13 cellular contexts compared by ENCODE assay signal in the genomic region with DNA sequence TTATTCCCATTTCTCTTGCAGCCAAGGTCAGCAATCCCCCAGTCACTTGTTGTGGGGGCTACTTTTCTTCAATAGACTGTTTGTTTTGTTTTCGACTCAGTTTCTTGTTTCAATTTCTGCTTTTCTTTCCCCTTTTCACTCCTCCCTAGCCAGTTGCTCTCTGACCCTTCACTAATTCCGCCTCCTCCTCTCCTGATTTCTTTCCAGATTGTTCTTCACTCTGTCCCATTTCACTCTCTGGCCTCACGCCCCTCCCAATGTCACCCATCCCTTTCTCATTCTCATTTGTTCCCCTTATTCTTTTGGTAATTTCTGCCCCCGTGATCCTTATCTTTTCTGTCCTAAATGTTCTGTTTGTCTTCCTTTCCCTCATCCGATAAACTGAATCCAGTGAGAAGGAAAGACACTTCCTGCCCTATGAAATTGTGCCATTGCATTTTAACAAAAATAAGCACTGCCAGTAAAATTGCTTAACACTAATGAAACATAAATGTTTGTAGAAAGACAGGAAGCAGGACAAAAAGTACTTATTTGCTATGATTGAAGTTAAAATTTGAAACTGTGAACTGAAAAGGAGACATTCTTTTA.
DNase-seq lines count a peak whose midpoint lies in the region; ATAC-seq and TF ChIP-seq lines count a peak whose summit lies in the region.
"Had no signal": no experiment of that assay in that cellular context is flagged by ENCODE, and none has a peak within 500 bp of the region (broad histone marks: within the 10 kb centered on the region; RNA-seq: fewer than 3 reads in every experiment).

No MANE protein-coding gene starts in this region.

- H2BK12ac ChIP-seq in mesenchymal stem cell (ENCODE audit: low read length in 2 of 2), result no peak overlapping the region

- whole genome bisulfite sequencing in esophagus squamous epithelium, 2 donors, result 49 to 50% methylated on average over 5 of the region's 5 CpGs
- WGBS in mesenchymal stem cell, result 71% methylated on average over 5 of the region's 5 CpGs
- WGBS in suprapubic skin, result 48% methylated on average over 5 of the region's 5 CpGs

- no peak overlapping the region for H3K4ac ChIP-seq in mesenchymal stem cell (ENCODE audit: low read depth in 1 of 2, low read length in 2 of 2)

- no peak overlapping the region for H2BK15ac ChIP-seq in mesenchymal stem cell (ENCODE audit: low read depth, poor library complexity, severe bottlenecking)

- no peak overlapping the region for H2BK5ac ChIP-seq in mesenchymal stem cell (ENCODE audit: low read depth, low read length, poor library complexity, severe bottlenecking)

- no peak overlapping the region for H4K8ac ChIP-seq in mesenchymal stem cell (ENCODE audit: low read length)

- DNase-seq in Peyer's patch (no peak), esophagus squamous epithelium (lab: John Stamatoyannopoulos, UW) (no peak), mesenchymal stem cell (no peak), suprapubic skin (ENCODE audit: low spot score in 2 of 2) (no peak)
- DNase-seq in activated CD4-positive, CD25-positive, alpha-beta regulatory T cell treated with anti-CD3 and anti-CD28 coated beads, Interleukin-2, amount 50 U/mL, for 72 hours, result no peak
- DNase-seq: activated CD4-positive, alpha-beta T cell treated with anti-CD3 and anti-CD28 coated beads, Interleukin-2, amount 50 U/mL, for 1 hour; activated naive CD4-positive, alpha-beta T cell treated with anti-CD3 and anti-CD28 coated beads, Interleukin-2, amount 50 U/mL, for 16 hours; NCI-H345; SHP77 treated with DMSO at 0.1 percent for 48 hours had no signal

- no peaks in the 10 kb centered on the region for H3K9me3 ChIP-seq in Peyer's patch
- H3K9me3 ChIP-seq in esophagus squamous epithelium, result no peaks in the 10 kb centered on the region
- H3K9me3 ChIP-seq in mesenchymal stem cell (ENCODE audit: control insufficient read depth, low read length), result no peaks in the 10 kb centered on the region
- no peaks in the 10 kb centered on the region for H3K9me3 ChIP-seq in suprapubic skin

- intact Hi-C loops in esophagus squamous epithelium (cut with DNase I), result no loop called here

- peak overlapping the region; percentile 76 for H3K9ac ChIP-seq in mesenchymal stem cell (ENCODE audit: low read length)

- no peak for TF ChIP-seq EP300 in suprapubic skin (IDR thresholded peaks at IDR 0.05)

- peaks cover 0 to 19% (median 7%) of the 10 kb centered on the region in 4 donors for H3K4me1 ChIP-seq in Peyer's patch
- H3K4me1 ChIP-seq in esophagus squamous epithelium, result peaks cover 0 to 14% (median 3%) of the 10 kb centered on the region in 3 donors
- peaks cover 2% of the 10 kb centered on the region for H3K4me1 ChIP-seq in mesenchymal stem cell (ENCODE audit: control insufficient read depth, insufficient read depth, low read depth, low read length)
- peaks cover 13% of the 10 kb centered on the region for H3K4me1 ChIP-seq in suprapubic skin

- no peak overlapping the region for H4K91ac ChIP-seq in mesenchymal stem cell (ENCODE audit: low read length)

- H3K4me2 ChIP-seq in mesenchymal stem cell (ENCODE audit: low read length, poor library complexity, severe bottlenecking), result no peak overlapping the region

- H2AK5ac ChIP-seq in mesenchymal stem cell (ENCODE audit: low read length, severe bottlenecking), result no peak overlapping the region

- no peak for TF ChIP-seq CTCF in Peyer's patch (IDR thresholded peaks at IDR 0.05)
- TF ChIP-seq CTCF in esophagus squamous epithelium (IDR thresholded peaks at IDR 0.05), result no peak
- TF ChIP-seq CTCF in suprapubic skin (IDR thresholded peaks at IDR 0.05), result no peak

- H3K36me3 ChIP-seq in Peyer's patch (no peaks in the 10 kb centered on the region), esophagus squamous epithelium (no peaks in the 10 kb centered on the region), mesenchymal stem cell (ENCODE audit: control insufficient read depth in 1 of 2, insufficient read depth in 2 of 2, low read depth in 1 of 2, low read length in 2 of 2) (no peaks in the 10 kb centered on the region), suprapubic skin (no peaks in the 10 kb centered on the region)

- no peak overlapping the region for H2AFZ ChIP-seq in mesenchymal stem cell (ENCODE audit: low read depth, low read length)

- TF ChIP-seq POLR2A in Peyer's patch (IDR thresholded peaks at IDR 0.05), result no peak
- no peak for TF ChIP-seq POLR2A in esophagus squamous epithelium (IDR thresholded peaks at IDR 0.05)
- no peak for TF ChIP-seq POLR2A in suprapubic skin (IDR thresholded peaks at IDR 0.05)

- H3K4me3 ChIP-seq in Peyer's patch (peak overlapping the region in 2 of 4 donors; percentile 8 to 13), esophagus squamous epithelium (peak overlapping the region in 3 of 4 donors; percentile 0 to 39 (median 25)), mesenchymal stem cell (ENCODE audit: insufficient read depth in 1 of 2, low read depth in 1 of 2, low read length in 2 of 2) (peak overlapping the region in 1 of 2 experiments; percentile 72), suprapubic skin (peak overlapping the region; percentile 30)

- ATAC-seq in GM21367 (IDR thresholded peaks at IDR 0.05; ENCODE audit: unreplicated experiment), result no peak
- ATAC-seq in HG02678 (IDR thresholded peaks at IDR 0.05; ENCODE audit: unreplicated experiment), result no peak
- ATAC-seq in GM18511 (IDR thresholded peaks at IDR 0.05; ENCODE audit: unreplicated experiment), result no peak

- H3K79me1 ChIP-seq in mesenchymal stem cell (replicated peaks; ENCODE audit: low read length, poor library complexity, severe bottlenecking), result no peaks in the 10 kb centered on the region

- no peak overlapping the region for H3K18ac ChIP-seq in mesenchymal stem cell (ENCODE audit: low read depth in 1 of 2, low read length in 2 of 2)

- H2BK120ac ChIP-seq in mesenchymal stem cell (ENCODE audit: low read depth, low read length), result no peak overlapping the region

- no peaks in the 10 kb centered on the region for H3K27me3 ChIP-seq in Peyer's patch
- no peaks in the 10 kb centered on the region for H3K27me3 ChIP-seq in esophagus squamous epithelium
- H3K27me3 ChIP-seq in mesenchymal stem cell (ENCODE audit: control insufficient read depth in 1 of 2, insufficient read depth in 1 of 2, low read length in 2 of 2), result peaks cover 0 to 6% of the 10 kb centered on the region in 2 experiments
- no peaks in the 10 kb centered on the region for H3K27me3 ChIP-seq in suprapubic skin

- no peak overlapping the region for H3K14ac ChIP-seq in mesenchymal stem cell (ENCODE audit: low read length in 2 of 2)

- peak overlapping the region; percentile 19 to 69 (median 61) for H3K27ac ChIP-seq in Peyer's patch
- H3K27ac ChIP-seq in esophagus squamous epithelium, result peak overlapping the region; percentile 27 to 80 (median 58)
- no peak overlapping the region for H3K27ac ChIP-seq in mesenchymal stem cell (ENCODE audit: low read length, poor library complexity, severe bottlenecking)
- peak overlapping the region; percentile 70 for H3K27ac ChIP-seq in suprapubic skin
- H3K27ac ChIP-seq: C4-2B had no signal

- H3K23ac ChIP-seq in mesenchymal stem cell (ENCODE audit: low read length in 2 of 2), result no peak overlapping the region
